Comparison of ENCODE assay signal across 1 cellular context in the genomic region with DNA sequence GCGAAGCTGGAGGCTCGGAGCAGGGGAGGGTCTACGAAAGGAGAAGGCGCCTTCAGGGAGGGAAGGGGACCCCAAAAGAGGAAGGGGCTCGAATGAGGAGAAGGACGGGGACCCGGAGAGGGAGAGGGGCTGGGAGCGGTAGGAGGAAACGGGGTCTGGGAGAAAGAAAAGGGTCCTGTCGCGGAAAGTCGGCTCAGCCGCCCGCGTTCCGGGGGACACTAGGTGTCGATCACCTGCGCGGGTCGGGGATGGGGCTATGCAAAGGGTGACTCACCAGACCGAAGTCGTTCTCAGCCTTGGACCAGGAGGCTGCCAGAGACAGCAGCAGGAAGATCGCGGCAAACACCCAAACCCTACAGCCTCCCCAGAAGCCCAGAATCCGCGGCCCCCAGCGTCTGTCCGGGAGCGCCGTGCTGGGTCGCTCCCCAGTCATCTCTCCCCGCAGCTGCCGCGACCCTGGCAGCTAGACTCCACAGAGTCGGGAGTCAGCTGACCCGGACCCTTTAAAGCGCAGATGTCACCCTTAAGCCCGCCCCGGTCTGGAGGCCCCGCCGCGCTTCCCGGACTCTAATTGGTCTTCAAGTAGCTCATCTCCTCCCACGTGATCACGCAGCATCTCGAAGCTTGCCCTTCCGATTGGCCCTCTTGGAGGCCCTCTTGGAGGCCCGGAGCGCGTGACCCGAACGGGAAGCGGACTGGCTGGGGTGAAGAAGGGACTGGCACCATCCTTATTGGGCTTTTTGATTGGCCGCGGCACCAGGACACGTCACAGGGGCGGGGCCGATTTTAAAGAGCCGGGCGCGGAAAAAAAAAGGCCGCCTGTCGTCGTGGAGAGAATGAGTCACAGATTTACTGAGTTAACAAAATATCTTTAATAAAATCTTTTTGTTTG.
A peak's percentile ranks its signal among the peaks of the same experiment; 100 is the strongest.
TF ChIP-seq lines count a peak whose summit lies in the region.

A gene (minus strand): TSS at position 478 of the 892 bp plus-strand sequence. CDS start 45 bp downstream, at position 433.

TF ChIP-seq in K562, 482 proteins besides CTCF, POLR2A, EP300 and RAD21 (continued from another document and continues in another):
- TF ChIP-seq, protein P1, sequence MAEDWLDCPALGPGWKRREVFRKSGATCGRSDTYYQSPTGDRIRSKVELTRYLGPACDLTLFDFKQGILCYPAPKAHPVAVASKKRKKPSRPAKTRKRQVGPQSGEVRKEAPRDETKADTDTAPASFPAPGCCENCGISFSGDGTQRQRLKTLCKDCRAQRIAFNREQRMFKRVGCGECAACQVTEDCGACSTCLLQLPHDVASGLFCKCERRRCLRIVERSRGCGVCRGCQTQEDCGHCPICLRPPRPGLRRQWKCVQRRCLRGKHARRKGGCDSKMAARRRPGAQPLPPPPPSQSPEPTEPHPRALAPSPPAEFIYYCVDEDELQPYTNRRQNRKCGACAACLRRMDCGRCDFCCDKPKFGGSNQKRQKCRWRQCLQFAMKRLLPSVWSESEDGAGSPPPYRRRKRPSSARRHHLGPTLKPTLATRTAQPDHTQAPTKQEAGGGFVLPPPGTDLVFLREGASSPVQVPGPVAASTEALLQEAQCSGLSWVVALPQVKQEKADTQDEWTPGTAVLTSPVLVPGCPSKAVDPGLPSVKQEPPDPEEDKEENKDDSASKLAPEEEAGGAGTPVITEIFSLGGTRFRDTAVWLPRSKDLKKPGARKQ (CRISPR knock-in tag; IDR thresholded peaks at IDR 0.05) = no peak
- TF ChIP-seq XRCC3 (IDR thresholded peaks at IDR 0.05) (no peak), NFIC (IDR thresholded peaks at IDR 0.05) (0 out of 2 replicates have a peak, but pooled peaks have one; percentile 38), PTBP1 (IDR thresholded peaks at IDR 0.05; ENCODE audit: low read depth, low read length) (peak; percentile 87; the same call in 1 of the 2 replicates), ZNF133 (CRISPR knock-in tag; IDR thresholded peaks at IDR 0.05) (peak; percentile 90), ZFX (CRISPR knock-in tag; IDR thresholded peaks at IDR 0.05) (peak; percentile 55; the same call in 1 of the 2 replicates), CCAR2 (IDR thresholded peaks at IDR 0.05; ENCODE audit: low read depth, low read length) (no peak), ZNF384 (IDR thresholded peaks at IDR 0.05; ENCODE audit: low read depth, low read length) (peak; percentile 98), ZNF707 (CRISPR knock-in tag; conservative IDR thresholded peaks at IDR 0.05) (no peak), PHB2 (IDR thresholded peaks at IDR 0.05; ENCODE audit: low read depth) (0 out of 2 replicates have a peak, but pooled peaks have one; percentile 42), HMG20B (CRISPR knock-in tag; IDR thresholded peaks at IDR 0.05) (0 out of 2 replicates have a peak, but pooled peaks have one; percentile 22), MECOM (CRISPR knock-in tag; IDR thresholded peaks at IDR 0.05) (0 out of 2 replicates have a peak, but pooled peaks have one; percentile 57), MYC (IDR thresholded peaks at IDR 0.05; ENCODE audit: low read depth, low read length) (peak; percentile 86), MYC (CRISPR knock-in tag; IDR thresholded peaks at IDR 0.05; ENCODE audit: borderline replicate concordance, low read depth) (peak; percentile 86; the same call in 1 of the 2 replicates), POLR2G (IDR thresholded peaks at IDR 0.05; ENCODE audit: low read depth, low read length) (peak; percentile 100), NUFIP1 (IDR thresholded peaks at IDR 0.05; ENCODE audit: partially characterized antibody) (no peak), SMC3 (conservative IDR thresholded peaks at IDR 0.05; ENCODE audit: insufficient read depth, low read depth, low read length) (peak; percentile 27; the same call in 1 of the 2 replicates), HNRNPH1 (optimal IDR thresholded peaks at IDR 0.05; ENCODE audit: low read depth, low read length) (no peak), ZNF253 (CRISPR knock-in tag; conservative IDR thresholded peaks at IDR 0.05) (peak; percentile 54; the same call in 1 of the 2 replicates), SMAD3 (CRISPR knock-in tag; conservative IDR thresholded peaks at IDR 0.05) (peak; percentile 86; the same call in 1 of the 2 replicates), SMARCA4 (IDR thresholded peaks at IDR 0.05) (peak; percentile 60), SIX5 (IDR thresholded peaks at IDR 0.05; ENCODE audit: borderline replicate concordance in 1 of 2, insufficient read depth in 1 of 2, low read depth in 1 of 2, low read length in 2 of 2) (no peak), DMBX1 (CRISPR knock-in tag; IDR thresholded peaks at IDR 0.05; ENCODE audit: borderline replicate concordance) (no peak; the same call in 1 of the 2 replicates), ZNF830 (CRISPR knock-in tag; IDR thresholded peaks at IDR 0.05) (peak; percentile 29; the same call in 1 of the 2 replicates), ZNF436 (CRISPR knock-in tag; IDR thresholded peaks at IDR 0.05) (peak; percentile 59; the same call in 1 of the 2 replicates), STAT5A (IDR thresholded peaks at IDR 0.05; ENCODE audit: borderline replicate concordance, low read length) (no peak), LCOR (CRISPR knock-in tag; IDR thresholded peaks at IDR 0.05) (peak; percentile 75; the same call in 1 of the 2 replicates), ZNF121 (CRISPR knock-in tag; conservative IDR thresholded peaks at IDR 0.05) (no peak), PHF21A (IDR thresholded peaks at IDR 0.05; ENCODE audit: borderline replicate concordance, low read depth) (peak; percentile 86; the same call in 1 of the 2 replicates)
- TF ChIP-seq, protein P2, sequence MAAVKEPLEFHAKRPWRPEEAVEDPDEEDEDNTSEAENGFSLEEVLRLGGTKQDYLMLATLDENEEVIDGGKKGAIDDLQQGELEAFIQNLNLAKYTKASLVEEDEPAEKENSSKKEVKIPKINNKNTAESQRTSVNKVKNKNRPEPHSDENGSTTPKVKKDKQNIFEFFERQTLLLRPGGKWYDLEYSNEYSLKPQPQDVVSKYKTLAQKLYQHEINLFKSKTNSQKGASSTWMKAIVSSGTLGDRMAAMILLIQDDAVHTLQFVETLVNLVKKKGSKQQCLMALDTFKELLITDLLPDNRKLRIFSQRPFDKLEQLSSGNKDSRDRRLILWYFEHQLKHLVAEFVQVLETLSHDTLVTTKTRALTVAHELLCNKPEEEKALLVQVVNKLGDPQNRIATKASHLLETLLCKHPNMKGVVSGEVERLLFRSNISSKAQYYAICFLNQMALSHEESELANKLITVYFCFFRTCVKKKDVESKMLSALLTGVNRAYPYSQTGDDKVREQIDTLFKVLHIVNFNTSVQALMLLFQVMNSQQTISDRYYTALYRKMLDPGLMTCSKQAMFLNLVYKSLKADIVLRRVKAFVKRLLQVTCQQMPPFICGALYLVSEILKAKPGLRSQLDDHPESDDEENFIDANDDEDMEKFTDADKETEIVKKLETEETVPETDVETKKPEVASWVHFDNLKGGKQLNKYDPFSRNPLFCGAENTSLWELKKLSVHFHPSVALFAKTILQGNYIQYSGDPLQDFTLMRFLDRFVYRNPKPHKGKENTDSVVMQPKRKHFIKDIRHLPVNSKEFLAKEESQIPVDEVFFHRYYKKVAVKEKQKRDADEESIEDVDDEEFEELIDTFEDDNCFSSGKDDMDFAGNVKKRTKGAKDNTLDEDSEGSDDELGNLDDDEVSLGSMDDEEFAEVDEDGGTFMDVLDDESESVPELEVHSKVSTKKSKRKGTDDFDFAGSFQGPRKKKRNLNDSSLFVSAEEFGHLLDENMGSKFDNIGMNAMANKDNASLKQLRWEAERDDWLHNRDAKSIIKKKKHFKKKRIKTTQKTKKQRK (IDR thresholded peaks at IDR 0.05; ENCODE audit: borderline replicate concordance, low read depth, low read length) = no peak
- TF ChIP-seq, protein P3, sequence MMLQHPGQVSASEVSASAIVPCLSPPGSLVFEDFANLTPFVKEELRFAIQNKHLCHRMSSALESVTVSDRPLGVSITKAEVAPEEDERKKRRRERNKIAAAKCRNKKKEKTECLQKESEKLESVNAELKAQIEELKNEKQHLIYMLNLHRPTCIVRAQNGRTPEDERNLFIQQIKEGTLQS (IDR thresholded peaks at IDR 0.05) = peak; percentile 92
- TF ChIP-seq, protein P3 (CRISPR knock-in tag; conservative IDR thresholded peaks at IDR 0.05) = no peak; the same call in 1 of the 2 replicates
- TF ChIP-seq, protein P4, sequence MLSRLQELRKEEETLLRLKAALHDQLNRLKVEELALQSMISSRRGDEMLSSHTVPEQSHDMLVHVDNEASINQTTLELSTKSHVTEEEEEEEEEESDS (CRISPR knock-in tag; IDR thresholded peaks at IDR 0.05) = no peak
- TF ChIP-seq, protein P5, sequence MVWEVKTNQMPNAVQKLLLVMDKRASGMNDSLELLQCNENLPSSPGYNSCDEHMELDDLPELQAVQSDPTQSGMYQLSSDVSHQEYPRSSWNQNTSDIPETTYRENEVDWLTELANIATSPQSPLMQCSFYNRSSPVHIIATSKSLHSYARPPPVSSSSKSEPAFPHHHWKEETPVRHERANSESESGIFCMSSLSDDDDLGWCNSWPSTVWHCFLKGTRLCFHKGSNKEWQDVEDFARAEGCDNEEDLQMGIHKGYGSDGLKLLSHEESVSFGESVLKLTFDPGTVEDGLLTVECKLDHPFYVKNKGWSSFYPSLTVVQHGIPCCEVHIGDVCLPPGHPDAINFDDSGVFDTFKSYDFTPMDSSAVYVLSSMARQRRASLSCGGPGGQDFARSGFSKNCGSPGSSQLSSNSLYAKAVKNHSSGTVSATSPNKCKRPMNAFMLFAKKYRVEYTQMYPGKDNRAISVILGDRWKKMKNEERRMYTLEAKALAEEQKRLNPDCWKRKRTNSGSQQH (CRISPR knock-in tag; IDR thresholded peaks at IDR 0.05) = peak; percentile 88
- TF ChIP-seq, protein P6, sequence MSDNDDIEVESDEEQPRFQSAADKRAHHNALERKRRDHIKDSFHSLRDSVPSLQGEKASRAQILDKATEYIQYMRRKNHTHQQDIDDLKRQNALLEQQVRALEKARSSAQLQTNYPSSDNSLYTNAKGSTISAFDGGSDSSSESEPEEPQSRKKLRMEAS (CRISPR knock-in tag; IDR thresholded peaks at IDR 0.05) = peak; percentile 93
- TF ChIP-seq, protein P7, sequence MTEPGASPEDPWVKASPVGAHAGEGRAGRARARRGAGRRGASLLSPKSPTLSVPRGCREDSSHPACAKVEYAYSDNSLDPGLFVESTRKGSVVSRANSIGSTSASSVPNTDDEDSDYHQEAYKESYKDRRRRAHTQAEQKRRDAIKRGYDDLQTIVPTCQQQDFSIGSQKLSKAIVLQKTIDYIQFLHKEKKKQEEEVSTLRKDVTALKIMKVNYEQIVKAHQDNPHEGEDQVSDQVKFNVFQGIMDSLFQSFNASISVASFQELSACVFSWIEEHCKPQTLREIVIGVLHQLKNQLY (CRISPR knock-in tag; conservative IDR thresholded peaks at IDR 0.05) = peak in 1 of 2 experiments; percentile 92; a peak in 3 of 4 replicates
- TF ChIP-seq, protein P8, sequence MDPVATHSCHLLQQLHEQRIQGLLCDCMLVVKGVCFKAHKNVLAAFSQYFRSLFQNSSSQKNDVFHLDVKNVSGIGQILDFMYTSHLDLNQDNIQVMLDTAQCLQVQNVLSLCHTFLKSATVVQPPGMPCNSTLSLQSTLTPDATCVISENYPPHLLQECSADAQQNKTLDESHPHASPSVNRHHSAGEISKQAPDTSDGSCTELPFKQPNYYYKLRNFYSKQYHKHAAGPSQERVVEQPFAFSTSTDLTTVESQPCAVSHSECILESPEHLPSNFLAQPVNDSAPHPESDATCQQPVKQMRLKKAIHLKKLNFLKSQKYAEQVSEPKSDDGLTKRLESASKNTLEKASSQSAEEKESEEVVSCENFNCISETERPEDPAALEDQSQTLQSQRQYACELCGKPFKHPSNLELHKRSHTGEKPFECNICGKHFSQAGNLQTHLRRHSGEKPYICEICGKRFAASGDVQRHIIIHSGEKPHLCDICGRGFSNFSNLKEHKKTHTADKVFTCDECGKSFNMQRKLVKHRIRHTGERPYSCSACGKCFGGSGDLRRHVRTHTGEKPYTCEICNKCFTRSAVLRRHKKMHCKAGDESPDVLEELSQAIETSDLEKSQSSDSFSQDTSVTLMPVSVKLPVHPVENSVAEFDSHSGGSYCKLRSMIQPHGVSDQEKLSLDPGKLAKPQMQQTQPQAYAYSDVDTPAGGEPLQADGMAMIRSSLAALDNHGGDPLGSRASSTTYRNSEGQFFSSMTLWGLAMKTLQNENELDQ (CRISPR knock-in tag; IDR thresholded peaks at IDR 0.05; ENCODE audit: borderline replicate concordance) = no peak
- TF ChIP-seq, protein P9, sequence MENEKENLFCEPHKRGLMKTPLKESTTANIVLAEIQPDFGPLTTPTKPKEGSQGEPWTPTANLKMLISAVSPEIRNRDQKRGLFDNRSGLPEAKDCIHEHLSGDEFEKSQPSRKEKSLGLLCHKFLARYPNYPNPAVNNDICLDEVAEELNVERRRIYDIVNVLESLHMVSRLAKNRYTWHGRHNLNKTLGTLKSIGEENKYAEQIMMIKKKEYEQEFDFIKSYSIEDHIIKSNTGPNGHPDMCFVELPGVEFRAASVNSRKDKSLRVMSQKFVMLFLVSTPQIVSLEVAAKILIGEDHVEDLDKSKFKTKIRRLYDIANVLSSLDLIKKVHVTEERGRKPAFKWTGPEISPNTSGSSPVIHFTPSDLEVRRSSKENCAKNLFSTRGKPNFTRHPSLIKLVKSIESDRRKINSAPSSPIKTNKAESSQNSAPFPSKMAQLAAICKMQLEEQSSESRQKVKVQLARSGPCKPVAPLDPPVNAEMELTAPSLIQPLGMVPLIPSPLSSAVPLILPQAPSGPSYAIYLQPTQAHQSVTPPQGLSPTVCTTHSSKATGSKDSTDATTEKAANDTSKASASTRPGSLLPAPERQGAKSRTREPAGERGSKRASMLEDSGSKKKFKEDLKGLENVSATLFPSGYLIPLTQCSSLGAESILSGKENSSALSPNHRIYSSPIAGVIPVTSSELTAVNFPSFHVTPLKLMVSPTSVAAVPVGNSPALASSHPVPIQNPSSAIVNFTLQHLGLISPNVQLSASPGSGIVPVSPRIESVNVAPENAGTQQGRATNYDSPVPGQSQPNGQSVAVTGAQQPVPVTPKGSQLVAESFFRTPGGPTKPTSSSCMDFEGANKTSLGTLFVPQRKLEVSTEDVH (IDR thresholded peaks at IDR 0.05; ENCODE audit: low read depth, partially characterized antibody) = peak; percentile 80
- TF ChIP-seq, protein P10, sequence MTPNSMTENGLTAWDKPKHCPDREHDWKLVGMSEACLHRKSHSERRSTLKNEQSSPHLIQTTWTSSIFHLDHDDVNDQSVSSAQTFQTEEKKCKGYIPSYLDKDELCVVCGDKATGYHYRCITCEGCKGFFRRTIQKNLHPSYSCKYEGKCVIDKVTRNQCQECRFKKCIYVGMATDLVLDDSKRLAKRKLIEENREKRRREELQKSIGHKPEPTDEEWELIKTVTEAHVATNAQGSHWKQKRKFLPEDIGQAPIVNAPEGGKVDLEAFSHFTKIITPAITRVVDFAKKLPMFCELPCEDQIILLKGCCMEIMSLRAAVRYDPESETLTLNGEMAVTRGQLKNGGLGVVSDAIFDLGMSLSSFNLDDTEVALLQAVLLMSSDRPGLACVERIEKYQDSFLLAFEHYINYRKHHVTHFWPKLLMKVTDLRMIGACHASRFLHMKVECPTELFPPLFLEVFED (CRISPR knock-in tag; conservative IDR thresholded peaks at IDR 0.05) = peak; percentile 92; the same call in 1 of the 2 replicates
- TF ChIP-seq, protein P11, sequence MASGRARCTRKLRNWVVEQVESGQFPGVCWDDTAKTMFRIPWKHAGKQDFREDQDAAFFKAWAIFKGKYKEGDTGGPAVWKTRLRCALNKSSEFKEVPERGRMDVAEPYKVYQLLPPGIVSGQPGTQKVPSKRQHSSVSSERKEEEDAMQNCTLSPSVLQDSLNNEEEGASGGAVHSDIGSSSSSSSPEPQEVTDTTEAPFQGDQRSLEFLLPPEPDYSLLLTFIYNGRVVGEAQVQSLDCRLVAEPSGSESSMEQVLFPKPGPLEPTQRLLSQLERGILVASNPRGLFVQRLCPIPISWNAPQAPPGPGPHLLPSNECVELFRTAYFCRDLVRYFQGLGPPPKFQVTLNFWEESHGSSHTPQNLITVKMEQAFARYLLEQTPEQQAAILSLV (tag; IDR thresholded peaks at IDR 0.05) = no peak
